Comparison of ENCODE assay signal across 8 cellular contexts in genomic region chr19:46753420-46754155, GRCh38. TPM values are rescaled to one million over a fixed set of nuclear protein-coding genes. Genes with fewer than 3 reads are reported as not detected.
DNase-seq lines count a peak whose midpoint lies in the region; ATAC-seq, FAIRE-seq and TF ChIP-seq lines count a peak whose summit lies in the region.

No MANE protein-coding gene starts in this region.

- peaks cover 10% of the 10 kb centered on the region for H3K36me3 Mint-ChIP-seq in osteocyte (ENCODE audit: unreplicated experiment)

- H3K4me2 ChIP-seq in endothelial cell of umbilical vein (ENCODE audit: insufficient read depth, low read length) = no peak overlapping the region

- H3K9ac ChIP-seq in endothelial cell of umbilical vein (replicated peaks; ENCODE audit: extremely low read depth, insufficient read depth, low read length) = no peak overlapping the region

- no peaks in the 10 kb centered on the region for H3K9me1 ChIP-seq in endothelial cell of umbilical vein (replicated peaks; ENCODE audit: control insufficient read depth, extremely low read depth, insufficient read depth, low read length)

- H3K9me3 ChIP-seq in endothelial cell of umbilical vein (replicated peaks; ENCODE audit: control insufficient read depth, insufficient read depth, low read length) = no peaks in the 10 kb centered on the region

- peaks cover 8% of the 10 kb centered on the region for H3K4me1 Mint-ChIP-seq in osteocyte (ENCODE audit: unreplicated experiment)

- peak overlapping the region; percentile 54 for H3K27ac Mint-ChIP-seq in osteocyte (ENCODE audit: unreplicated experiment)

- H3K4me3 ChIP-seq in AG04449 (ENCODE audit: low read depth, low read length) (no peak overlapping the region), endothelial cell of umbilical vein (replicated peaks in 1 of 3; ENCODE audit: insufficient read depth in 1 of 3, low read depth in 1 of 3, low read length in 3 of 3) (no peak overlapping the region), coronary artery (no peak overlapping the region)

- peak; percentile 81 for FAIRE-seq in endothelial cell of umbilical vein (lab: Jason Lieb, UNC)

- peaks cover 27% of the 10 kb centered on the region for H3K4me1 ChIP-seq in endothelial cell of umbilical vein (ENCODE audit: control insufficient read depth, extremely low read depth, insufficient read depth, low read length)

- no TSS peak for BruUV-seq in endothelial cell of umbilical vein (replicated peaks; lab: Mats Ljungman, UMichigan)

- no peaks in the 10 kb centered on the region for H3K79me2 ChIP-seq in endothelial cell of umbilical vein (ENCODE audit: control insufficient read depth, insufficient read depth, low read length)

- TF ChIP-seq CTCF in AG04449 (IDR thresholded peaks at IDR 0.05; ENCODE audit: insufficient read depth, low read length, missing control alignments) (peak; percentile 42), endothelial cell of umbilical vein (IDR thresholded peaks at IDR 0.05; ENCODE audit: extremely low read depth in 1 of 2, insufficient read depth in 1 of 2, low read depth in 1 of 2, low read length in 2 of 2) (peak; percentile 47 to 53), osteocyte (IDR thresholded peaks at IDR 0.05) (peak; percentile 54), coronary artery (IDR thresholded peaks at IDR 0.05) (no peak)

- dilution Hi-C loops in endothelial cell of umbilical vein (cut with MboI; ENCODE audit: extremely low pct_ligation_motif_present, low sequenced_read_pairs) = no loop called here

- no peaks in the 10 kb centered on the region for H3K9me3 Mint-ChIP-seq in osteocyte (ENCODE audit: unreplicated experiment)

- no peaks in the 10 kb centered on the region for H4K20me1 ChIP-seq in endothelial cell of umbilical vein (replicated peaks; ENCODE audit: control insufficient read depth, extremely low read depth, insufficient read depth, low read length)

- CTCF ChIA-PET in AG04449 (lab: Yijun Ruan, JAX) = interaction anchor here (0.7 to 12.3 kb wide), 14 partner anchors 9 to 225 kb away, joined by 3 to 278 read pairs (median 3); partner anchors contain the start of gene FKRP
- CTCF ChIA-PET in endothelial cell of umbilical vein (lab: Charles Lee) = interaction anchor here (0.8 to 6.3 kb wide), 19 partner anchors 9 to 174 kb away, joined by 3 to 46 read pairs (median 4); partner anchors contain the start of gene DACT3

- POLR2A ChIA-PET in AG04449 (lab: Yijun Ruan, JAX) = interaction anchor here (0.7 kb wide), 1 partner anchor 33 kb away, joined by 3 read pairs; no protein-coding TSS in a partner anchor
- POLR2A ChIA-PET in endothelial cell of umbilical vein (lab: Charles Lee) = interaction anchor here (0.6 to 1.5 kb wide), 3 partner anchors 35 to 76 kb away, joined by 3 to 11 read pairs (median 3); partner anchors contain the start of gene SLC1A5

- ATAC-seq in GM19043 (IDR thresholded peaks at IDR 0.05; ENCODE audit: low read depth, unreplicated experiment) = peak; percentile 47
- no peak for ATAC-seq in HG03439 (IDR thresholded peaks at IDR 0.05; ENCODE audit: unreplicated experiment)

- DNase-seq in AG04449 (ENCODE audit: low read depth, low spot score) (no peak), NCI-H69 (lab: John Stamatoyannopoulos, UW) (peak; percentile 91), endothelial cell of umbilical vein (ENCODE audit: low read depth, low spot score) (peak; percentile 41), osteocyte (ENCODE audit: extremely low spot score, unreplicated experiment) (no peak), coronary artery (ENCODE audit: low spot score) (no peak)
- DNase-seq in activated CD4-positive, alpha-beta T cell treated with anti-CD3 and anti-CD28 coated beads, Interleukin-2, amount 50 U/mL, for 48 hours = peak; percentile 72 to 80

- no peaks in the 10 kb centered on the region for H3K27me3 Mint-ChIP-seq in osteocyte (ENCODE audit: unreplicated experiment)

- peaks cover 0 to 2% of the 10 kb centered on the region in 2 experiments for H3K36me3 ChIP-seq in endothelial cell of umbilical vein (ENCODE audit: control insufficient read depth in 2 of 2, extremely low read depth in 1 of 2, insufficient read depth in 2 of 2, low read length in 2 of 2)

- H3K27ac ChIP-seq in endothelial cell of umbilical vein (ENCODE audit: insufficient read depth, low read depth, low read length) (no peak overlapping the region), coronary artery (no peak overlapping the region)

- no peak overlapping the region for H2AFZ ChIP-seq in endothelial cell of umbilical vein (ENCODE audit: low read depth, low read length)

- no peaks in the 10 kb centered on the region for H3K27me3 ChIP-seq in endothelial cell of umbilical vein (ENCODE audit: control insufficient read depth in 2 of 2, insufficient read depth in 2 of 2, low read length in 2 of 2)

- intact Hi-C loops in endothelial cell of umbilical vein (cut with micrococcal nuclease) = loop anchor here (1.0 kb wide), 1 partner anchor 49 kb away; no protein-coding TSS in a partner anchor

- TF ChIP-seq POLR2A in endothelial cell of umbilical vein (IDR thresholded peaks at IDR 0.05; ENCODE audit: low read depth, low read length) = no peak

- no peak overlapping the region for H3K4me3 Mint-ChIP-seq in osteocyte (ENCODE audit: unreplicated experiment)

TF ChIP-seq in endothelial cell of umbilical vein, 7 proteins besides CTCF, POLR2A, EP300 and RAD21:
- TF ChIP-seq MAX (IDR thresholded peaks at IDR 0.05; ENCODE audit: insufficient read depth, insufficient read length) (no peak), POLR2AphosphoS5 (IDR thresholded peaks at IDR 0.05; ENCODE audit: insufficient read depth, low read depth, low read length) (no peak), MYC (IDR thresholded peaks at IDR 0.05; ENCODE audit: low read depth, low read length) (no peak), GATA2 (IDR thresholded peaks at IDR 0.05; ENCODE audit: insufficient read depth, insufficient read length, low read depth, low read length) (no peak)

RNA-seq across cellular contexts. Expression of gene STRN4, which starts 7.3 kb away (rescaled TPM):
- 108 and 116 TPM in 2 replicates for total RNA-seq in endothelial cell of umbilical vein
- polyA plus RNA-seq in endothelial cell of umbilical vein = 144 and 179 TPM in 2 replicates
- 87.1 and 114 TPM in 2 replicates for polyA plus RNA-seq in endothelial cell of umbilical vein (2011; cell fraction: cytosol; rRNA removed)
- 179 and 227 TPM in 2 replicates for polyA plus RNA-seq in endothelial cell of umbilical vein (2011; cell fraction: nucleus; rRNA removed)
- 54.6 and 71.2 TPM in 2 replicates for polyA plus RNA-seq in endothelial cell of umbilical vein (2012)
- 86.7 and 114 TPM in 2 replicates for polyA minus RNA-seq in endothelial cell of umbilical vein
- 31.5 TPM for polyA minus RNA-seq in endothelial cell of umbilical vein (2011; cell fraction: cytosol; rRNA and poly(A)+ RNA removed)
- polyA minus RNA-seq in endothelial cell of umbilical vein (2011; cell fraction: nucleus; rRNA and poly(A)+ RNA removed) = 65.9 and 118 TPM in 2 replicates
- total RNA-seq in osteocyte = 87.1 and 93.5 TPM in 2 replicates

RNA-seq across cellular contexts. Expression of gene FKRP, which starts 7.7 kb away (rescaled TPM):
- total RNA-seq in endothelial cell of umbilical vein = 28.6 and 32.8 TPM in 2 replicates
- polyA plus RNA-seq in endothelial cell of umbilical vein = 31.5 and 33.5 TPM in 2 replicates
- polyA plus RNA-seq in endothelial cell of umbilical vein (2011; cell fraction: cytosol; rRNA removed) = 14.6 and 23.7 TPM in 2 replicates
- 49.9 and 63.7 TPM in 2 replicates for polyA plus RNA-seq in endothelial cell of umbilical vein (2011; cell fraction: nucleus; rRNA removed)
- 23.5 and 24.5 TPM in 2 replicates for polyA plus RNA-seq in endothelial cell of umbilical vein (2012)
- polyA minus RNA-seq in endothelial cell of umbilical vein = 15.9 and 23.2 TPM in 2 replicates
- 3.3 TPM for polyA minus RNA-seq in endothelial cell of umbilical vein (2011; cell fraction: cytosol; rRNA and poly(A)+ RNA removed)
- 14.5 and 18.0 TPM in 2 replicates for polyA minus RNA-seq in endothelial cell of umbilical vein (2011; cell fraction: nucleus; rRNA and poly(A)+ RNA removed)
- 34.0 and 37.7 TPM in 2 replicates for total RNA-seq in osteocyte

RNA-seq across cellular contexts. Expression of gene SLC1A5, which starts 34.8 kb away (rescaled TPM):
- total RNA-seq in endothelial cell of umbilical vein = 105 and 114 TPM in 2 replicates
- polyA plus RNA-seq in endothelial cell of umbilical vein = 114 TPM in 2 replicates
- polyA plus RNA-seq in endothelial cell of umbilical vein (2011; cell fraction: cytosol; rRNA removed) = 73.3 and 75.0 TPM in 2 replicates
- 43.7 and 51.1 TPM in 2 replicates for polyA plus RNA-seq in endothelial cell of umbilical vein (2011; cell fraction: nucleus; rRNA removed)
- 86.6 and 87.7 TPM in 2 replicates for polyA plus RNA-seq in endothelial cell of umbilical vein (2012)
- 127 and 137 TPM in 2 replicates for polyA minus RNA-seq in endothelial cell of umbilical vein
- 98.2 TPM for polyA minus RNA-seq in endothelial cell of umbilical vein (2011; cell fraction: cytosol; rRNA and poly(A)+ RNA removed)
- polyA minus RNA-seq in endothelial cell of umbilical vein (2011; cell fraction: nucleus; rRNA and poly(A)+ RNA removed) = 22.9 and 25.6 TPM in 2 replicates
- total RNA-seq in osteocyte = 313 and 354 TPM in 2 replicates

RNA-seq across cellular contexts. Expression of gene PRKD2, which starts 36.7 kb away (rescaled TPM):
- 94.9 and 101 TPM in 2 replicates for total RNA-seq in endothelial cell of umbilical vein
- polyA plus RNA-seq in endothelial cell of umbilical vein = 40.4 and 42.4 TPM in 2 replicates
- polyA plus RNA-seq in endothelial cell of umbilical vein (2011; cell fraction: cytosol; rRNA removed) = 34.8 and 36.2 TPM in 2 replicates
- polyA plus RNA-seq in endothelial cell of umbilical vein (2011; cell fraction: nucleus; rRNA removed) = 69.1 and 74.5 TPM in 2 replicates
- polyA plus RNA-seq in endothelial cell of umbilical vein (2012) = 45.1 and 54.6 TPM in 2 replicates
- polyA minus RNA-seq in endothelial cell of umbilical vein = 43.7 and 55.6 TPM in 2 replicates
- polyA minus RNA-seq in endothelial cell of umbilical vein (2011; cell fraction: cytosol; rRNA and poly(A)+ RNA removed) = 10.0 TPM
- polyA minus RNA-seq in endothelial cell of umbilical vein (2011; cell fraction: nucleus; rRNA and poly(A)+ RNA removed) = 22.5 and 33.7 TPM in 2 replicates
- 41.9 and 43.9 TPM in 2 replicates for total RNA-seq in osteocyte

Comparison
In these comparisons a context has a peak if more than half of its experiments do, and no peak if none do; other contexts are left out.
1. DNase-seq: peak in NCI-H69 (single experiment), activated CD4-positive, alpha-beta T cell treated with anti-CD3 and anti-CD28 coated beads, Interleukin-2, amount 50 U/mL, for 48 hours (2 of 2) and endothelial cell of umbilical vein (single experiment); none in AG04449 (single experiment), osteocyte (single experiment) and coronary artery (single experiment).